8 cellular contexts compared by ENCODE assay signal in genomic region chr16:30901201-30902069, GRCh38. TPM values are rescaled to one million over a fixed set of nuclear protein-coding genes. Genes with fewer than 3 reads are reported as not detected.
DNase-seq lines count a peak whose midpoint lies in the region; ATAC-seq and TF ChIP-seq lines count a peak whose summit lies in the region.

No MANE protein-coding gene starts in this region.

- H3K4me1 ChIP-seq in Peyer's patch (peaks cover 0 to 33% (median 3%) of the 10 kb centered on the region in 4 donors), esophagus squamous epithelium (peaks cover 21 to 52% (median 26%) of the 10 kb centered on the region in 3 donors)

- peak overlapping the region; percentile 52 for H3K4me3 ChIP-seq in GM12875 (ENCODE audit: low read depth, low read length)
- H3K4me3 ChIP-seq in Peyer's patch, result peak overlapping the region; percentile 55 to 85 (median 67)
- H3K4me3 ChIP-seq in esophagus squamous epithelium, result peak overlapping the region; percentile 47 to 79 (median 54)

- no peak for DNase-seq in Peyer's patch
- no peak for DNase-seq in esophagus squamous epithelium (lab: John Stamatoyannopoulos, UW)
- peak; percentile 64 for DNase-seq in retina
- no peak for DNase-seq in hypothalamus (lab: John Stamatoyannopoulos, UW)
- no peak for DNase-seq in AG08395 (ENCODE audit: low spot score)

- H3K27me3 ChIP-seq in Peyer's patch (no peaks in the 10 kb centered on the region), esophagus squamous epithelium (no peaks in the 10 kb centered on the region)

- TF ChIP-seq CTCF in GM12875 (IDR thresholded peaks at IDR 0.05; ENCODE audit: borderline replicate concordance, insufficient read depth, low read depth, low read length) (no peak), Peyer's patch (IDR thresholded peaks at IDR 0.05) (no peak), esophagus squamous epithelium (IDR thresholded peaks at IDR 0.05) (no peak)

- ATAC-seq in GM21526 (IDR thresholded peaks at IDR 0.05; ENCODE audit: low FRiP score, unreplicated experiment) (no peak), HG03439 (IDR thresholded peaks at IDR 0.05; ENCODE audit: unreplicated experiment) (no peak)

- WGBS in esophagus squamous epithelium, 2 donors, result 22 to 54% methylated on average over 4 to 12 of the region's 12 CpGs

- intact Hi-C loops in esophagus squamous epithelium (cut with DNase I), result no loop called here

- peak overlapping the region; percentile 81 to 94 (median 90) for H3K27ac ChIP-seq in Peyer's patch
- peak overlapping the region; percentile 74 to 97 (median 88) for H3K27ac ChIP-seq in esophagus squamous epithelium

- TF ChIP-seq POLR2A in Peyer's patch (IDR thresholded peaks at IDR 0.05) (no peak), esophagus squamous epithelium (IDR thresholded peaks at IDR 0.05) (no peak)

- no peaks in the 10 kb centered on the region for H3K36me3 ChIP-seq in Peyer's patch
- H3K36me3 ChIP-seq in esophagus squamous epithelium, result no peaks in the 10 kb centered on the region

- H3K9me3 ChIP-seq in Peyer's patch (no peaks in the 10 kb centered on the region), esophagus squamous epithelium (no peaks in the 10 kb centered on the region)

RNA-seq across cellular contexts. Expression of gene CTF1, which starts 5.0 kb away (rescaled TPM):
- total RNA-seq in Peyer's patch (1 to 10 TPM in 1 of 4 donors, not detected in 3; 1.2 TPM), esophagus squamous epithelium (1 to 10 TPM in 3 of 4 donors, under 1 TPM in 1; 0.53 to 3.6 (median 1.8) TPM)

RNA-seq across cellular contexts. Expression of gene BCL7C, which starts 7.6 kb away (rescaled TPM):
- 10 to 100 TPM; 12.1 to 23.9 (median 17.8) TPM for total RNA-seq in Peyer's patch
- total RNA-seq in esophagus squamous epithelium, result 10 to 100 TPM; 16.2 to 41.4 (median 25.8) TPM

RNA-seq across cellular contexts. Expression of gene FBXL19, which starts 21.9 kb away (rescaled TPM):
- total RNA-seq in Peyer's patch (10 to 100 TPM; 25.0 to 51.2 (median 47.9) TPM), esophagus squamous epithelium (10 to 100 TPM; 17.0 to 28.7 (median 25.1) TPM)

RNA-seq across cellular contexts. Expression of gene ORAI3, which starts 47.4 kb away (rescaled TPM):
- total RNA-seq in Peyer's patch (10 to 100 TPM; 10.7 to 25.0 (median 20.3) TPM), esophagus squamous epithelium (10 to 100 TPM in 3 of 4 donors, 1 to 10 TPM in 1; 4.0 to 28.6 (median 18.0) TPM)

RNA-seq across cellular contexts. Expression of gene SETD1A, which starts 56.1 kb away (rescaled TPM):
- total RNA-seq in Peyer's patch, result 10 to 100 TPM in 3 of 4 donors, 1 to 10 TPM in 1; 10.0 to 22.0 (median 16.5) TPM
- 1 to 10 TPM; 3.5 to 8.0 (median 5.4) TPM for total RNA-seq in esophagus squamous epithelium
